ENCODE assay signal across 22 cellular contexts in genomic region chr11:3952715-3953114, GRCh38.
A peak's percentile ranks its signal among the peaks of the same experiment; 100 is the strongest.
DNase-seq lines count a peak whose midpoint lies in the region; ATAC-seq, FAIRE-seq and TF ChIP-seq lines count a peak whose summit lies in the region.
"Had no signal": no experiment of that assay in that cellular context is flagged by ENCODE, and none has a peak within 500 bp of the region (broad histone marks: within the 10 kb centered on the region; RNA-seq: fewer than 3 reads in every experiment).

No MANE protein-coding gene starts in this region.

- H3K27me3 ChIP-seq in K562 (ENCODE audit: control insufficient read depth in 2 of 2, insufficient read depth in 2 of 2, low read length in 2 of 2), result no peaks in the 10 kb centered on the region
- H3K27me3 ChIP-seq: adrenal gland, esophagus squamous epithelium, tibial artery had no signal

- CTCF ChIA-PET in K562 (lab: Yijun Ruan, JAX; ENCODE audit: low intra/inter-chr PET ratio), result no interaction called here

- H3K9me3 Mint-ChIP-seq in stimulated activated effector memory CD8-positive, alpha-beta T cell treated with anti-CD3 and anti-CD28 coated beads, Interleukin-12 subunit alpha, Interleukin-12 subunit beta, amount 100 ng/mL, for 72 hours, result peaks cover 3% of the 10 kb centered on the region
- H3K9me3 Mint-ChIP-seq: naive B cell; stimulated activated memory B cell treated with anti-CD40 and anti-IgM and Interleukin-4, amounts not matched to agents 10 μg/mL and 1 μg/mL and 100 μg/mL, for 72 hours had no signal

- no peaks in the 10 kb centered on the region for H3K36me3 ChIP-seq in K562 (ENCODE audit: control insufficient read depth, insufficient read depth, low read length)
- H3K36me3 ChIP-seq: adrenal gland, esophagus squamous epithelium, HAP-1, prostate gland, tibial artery, WERI-Rb-1 had no signal

- no peak overlapping the region for H3K4me3 Mint-ChIP-seq in stimulated activated effector memory CD8-positive, alpha-beta T cell treated with anti-CD3 and anti-CD28 coated beads, Interleukin-12 subunit alpha, Interleukin-12 subunit beta, amount 100 ng/mL, for 72 hours
- H3K4me3 Mint-ChIP-seq: stimulated activated memory B cell treated with anti-CD40 and anti-IgM and Interleukin-4, amounts not matched to agents 10 μg/mL and 1 μg/mL and 100 μg/mL, for 72 hours had no signal

- H3K27ac ChIP-seq in K562 (ENCODE audit: extremely low read depth, low read depth, low read length), result no peak overlapping the region
- H3K27ac ChIP-seq: adrenal gland, prostate gland, WERI-Rb-1 had no signal

- H3K9ac ChIP-seq in K562 (ENCODE audit: insufficient read depth in 1 of 2, low read depth in 2 of 2, low read length in 2 of 2), result no peak overlapping the region

- H3K4me1 Mint-ChIP-seq in stimulated activated effector memory CD8-positive, alpha-beta T cell treated with anti-CD3 and anti-CD28 coated beads, Interleukin-12 subunit alpha, Interleukin-12 subunit beta, amount 100 ng/mL, for 72 hours, result peaks cover 89% of the 10 kb centered on the region

- no peak overlapping the region for H3K4me2 ChIP-seq in K562 (ENCODE audit: insufficient read depth, low read length)

- no peak overlapping the region for H3K4me3 ChIP-seq in K562
- H3K4me3 ChIP-seq: adrenal gland, esophagus squamous epithelium, HAP-1, prostate gland, tibial artery had no signal

- H2AFZ ChIP-seq in K562 (ENCODE audit: low read depth, low read length), result no peak overlapping the region

- in situ Hi-C loops in K562 (cut with MboI), result no loop called here

- H3K4me1 ChIP-seq in K562 (replicated peaks in 1 of 2; ENCODE audit: control insufficient read depth in 2 of 2, insufficient read depth in 2 of 2, low read length in 2 of 2), result peaks cover 19 to 49% of the 10 kb centered on the region in 2 experiments
- H3K4me1 ChIP-seq: HAP-1, prostate gland had no signal

- intact Hi-C loops in left ventricle myocardium superior (cut with micrococcal nuclease) (no loop called here), Right ventricle myocardium inferior (cut with DNase I) (loop anchor here (5.0 kb wide), 1 partner anchor 120 kb away; no protein-coding TSS in a partner anchor), K562 (cut with micrococcal nuclease) (no loop called here)

- H4K20me1 ChIP-seq in K562 (replicated peaks; ENCODE audit: control insufficient read depth, insufficient read depth, low read length), result peaks cover 4% of the 10 kb centered on the region; the same call in 1 of the 2 replicates

- no peak for DNase-seq in left ventricle myocardium superior
- DNase-seq in Right ventricle myocardium inferior (ENCODE audit: missing footprints), result no peak
- DNase-seq in K562 (ENCODE audit: extremely low read depth in 1 of 4, low spot score in 3 of 4), result no peak
- DNase-seq in stimulated activated effector memory CD8-positive, alpha-beta T cell treated with anti-CD3 and anti-CD28 coated beads, Interleukin-12 subunit alpha, Interleukin-12 subunit beta, amount 100 ng/mL, for 72 hours (ENCODE audit: low spot score in 2 of 2), result no peak
- no peak for DNase-seq in anterior cingulate cortex (lab: John Stamatoyannopoulos, UW)
- DNase-seq in hepatic stellate cell (ENCODE audit: low spot score), result no peak
- no peak for DNase-seq in AG08396 (ENCODE audit: low spot score)
- DNase-seq: activated CD8-positive, alpha-beta memory T cell treated with anti-CD3 and anti-CD28 coated beads, Interleukin-2, amount 50 U/mL, for 4 hours; caudate nucleus; DMS 273 treated with DMSO at 0.1 percent for 48 hours; esophagus squamous epithelium; glutamatergic neuron; naive B cell; NCI-H1436; tibial artery; WERI-Rb-1 had no signal

- BruUV-seq in K562 (replicated peaks; lab: Mats Ljungman, UMichigan), result no TSS peak

- peaks cover 42% of the 10 kb centered on the region for H3K79me2 ChIP-seq in K562 (ENCODE audit: control insufficient read depth, insufficient read depth, low read length)

- peaks cover 5% of the 10 kb centered on the region for H3K36me3 Mint-ChIP-seq in stimulated activated effector memory CD8-positive, alpha-beta T cell treated with anti-CD3 and anti-CD28 coated beads, Interleukin-12 subunit alpha, Interleukin-12 subunit beta, amount 100 ng/mL, for 72 hours
- H3K36me3 Mint-ChIP-seq: stimulated activated memory B cell treated with anti-CD40 and anti-IgM and Interleukin-4, amounts not matched to agents 10 μg/mL and 1 μg/mL and 100 μg/mL, for 72 hours had no signal

- no peak for TF ChIP-seq POLR2A in K562 (conservative IDR thresholded peaks at IDR 0.05)

- H3K9me1 ChIP-seq in K562 (ENCODE audit: control insufficient read depth, insufficient read depth, low read length), result peaks cover 6% of the 10 kb centered on the region

- H3K27ac Mint-ChIP-seq in stimulated activated effector memory CD8-positive, alpha-beta T cell treated with anti-CD3 and anti-CD28 coated beads, Interleukin-12 subunit alpha, Interleukin-12 subunit beta, amount 100 ng/mL, for 72 hours, result peak overlapping the region; percentile 95
- H3K27ac Mint-ChIP-seq: stimulated activated memory B cell treated with anti-CD40 and anti-IgM and Interleukin-4, amounts not matched to agents 10 μg/mL and 1 μg/mL and 100 μg/mL, for 72 hours had no signal

- no peak for TF ChIP-seq RAD21 in K562 (CRISPR knock-in tag; conservative IDR thresholded peaks at IDR 0.05 in 1 of 2, IDR thresholded peaks at IDR 0.05 in 1 of 2)

- POLR2A ChIA-PET in K562 (lab: Yijun Ruan, JAX), result interaction anchor here (0.8 to 2.9 kb wide), 4 partner anchors 15 to 102 kb away, joined by 3 to 13 read pairs (median 4); no protein-coding TSS in a partner anchor

- no peaks in the 10 kb centered on the region for H3K9me3 ChIP-seq in K562 (replicated peaks; ENCODE audit: control insufficient read depth, insufficient read depth, low read depth, low read length)
- H3K9me3 ChIP-seq: adrenal gland, esophagus squamous epithelium, HAP-1, prostate gland, tibial artery had no signal

- no peak for FAIRE-seq in K562 (lab: Jason Lieb, UNC)
- FAIRE-seq: RCC 7860 had no signal

- TF ChIP-seq EP300 in K562 (IDR thresholded peaks at IDR 0.05; ENCODE audit: low read length), result no peak

- no peak for TF ChIP-seq CTCF in K562 (IDR thresholded peaks at IDR 0.05 in 2 of 3, conservative IDR thresholded peaks at IDR 0.05 in 1 of 3; ENCODE audit: insufficient read depth in 2 of 3, low read depth in 1 of 3, low read length in 3 of 3)

- peak; percentile 18 for ATAC-seq in left ventricle myocardium superior
- no peak for ATAC-seq in Right ventricle myocardium inferior
- ATAC-seq in K562, result no peak
- ATAC-seq in stimulated activated effector memory CD8-positive, alpha-beta T cell treated with anti-CD3 and anti-CD28 coated beads, Interleukin-12 subunit alpha, Interleukin-12 subunit beta, amount 100 ng/mL, for 72 hours, result no peak
- ATAC-seq: stimulated activated memory B cell treated with anti-CD40 and anti-IgM and Interleukin-4, amounts not matched to agents 10 μg/mL and 1 μg/mL and 100 μg/mL, for 72 hours had no signal

TF ChIP-seq in PFSK-1, 5 proteins besides CTCF, POLR2A, EP300 and RAD21 (continues in another document):
- no peak for TF ChIP-seq FOXP2 (optimal IDR thresholded peaks at IDR 0.05; ENCODE audit: borderline replicate concordance, extremely low read depth, extremely low read length, insufficient read depth)
- no peak for TF ChIP-seq TAF1 (IDR thresholded peaks at IDR 0.05; ENCODE audit: borderline replicate concordance, insufficient read depth, low read length)
- no peak for TF ChIP-seq SIN3A (IDR thresholded peaks at IDR 0.05; ENCODE audit: borderline replicate concordance, insufficient read depth, low read length)

TF ChIP-seq in K562, 482 proteins besides CTCF, POLR2A, EP300 and RAD21:
- no peak for TF ChIP-seq MBD2 (IDR thresholded peaks at IDR 0.05; ENCODE audit: borderline replicate concordance, low read depth)
- peak; percentile 79; the same call in 1 of the 2 replicates for TF ChIP-seq EHMT2 (IDR thresholded peaks at IDR 0.05)
TF ChIP-seq in K562: peak in this region for 1.
